35 cellular contexts compared by ENCODE assay signal in genomic region chr7:138307633-138308032, GRCh38.
"Had no signal": no experiment of that assay in that cellular context is flagged by ENCODE, and none has a peak within 500 bp of the region (broad histone marks: within the 10 kb centered on the region; RNA-seq: fewer than 3 reads in every experiment).

No MANE protein-coding gene starts in this region.

- H3K4me3 Mint-ChIP-seq: activated B cell treated with CpG ODN at 0.5 μM for 24 hours; activated CD4-positive, alpha-beta memory T cell treated with anti-CD3 and anti-CD28 coated beads for 36 hours; activated CD4-positive, alpha-beta T cell treated with anti-CD3 and anti-CD28 coated beads, Interleukin-2, amount 10 ng/mL, durations not matched to agents 24 days and 14 days; activated CD8-positive, alpha-beta memory T cell treated with anti-CD3 and anti-CD28 coated beads, Interleukin-2, amount 10 ng/mL, durations not matched to agents 7 days and 5 days; activated CD8-positive, alpha-beta T cell treated with anti-CD3 and anti-CD28 coated beads, Interleukin-2, amount 10 ng/mL, durations not matched to agents 7 days and 5 days; activated naive CD4-positive, alpha-beta T cell treated with anti-CD3 and anti-CD28 coated beads, Interleukin-2, amount 10 ng/mL, durations not matched to agents 7 days and 5 days; activated naive CD4-positive, alpha-beta T cell treated with anti-CD3 and anti-CD28 coated beads, Interleukin-2, amount 50 U/mL, for 24 hours; activated naive CD8-positive, alpha-beta T cell; activated naive CD8-positive, alpha-beta T cell treated with anti-CD3 and anti-CD28 coated beads, Interleukin-2, amount 10 ng/mL, durations not matched to agents 7 days and 5 days; activated naive CD8-positive, alpha-beta T cell treated with anti-CD3 and anti-CD28 coated beads, Interleukin-2, amount 50 U/mL, for 24 hours; activated T-cell treated with anti-CD3 and anti-CD28 coated beads, Interleukin-2, amount 50 U/mL, for 24 hours; brain; central memory CD8-positive, alpha-beta T cell; T-helper 1 cell treated with Interleukin-12 subunit alpha and Interleukin-12 subunit beta and Interleukin-4 antibody, amounts not matched to agents 30 μg/mL and 1 μg/mL, for 36 hours; T-helper 2 cell treated with Interferon-gamma antibody and Interleukin-4, amounts not matched to agents 5 μg/mL and 100 μg/mL, for 36 hours had no signal

- H3K36me3 Mint-ChIP-seq: activated CD4-positive, alpha-beta memory T cell treated with anti-CD3 and anti-CD28 coated beads for 36 hours; activated CD8-positive, alpha-beta memory T cell treated with anti-CD3 and anti-CD28 coated beads, Interleukin-2, amount 10 ng/mL, durations not matched to agents 7 days and 5 days; activated naive CD4-positive, alpha-beta T cell treated with anti-CD3 and anti-CD28 coated beads, Interleukin-2, amount 10 ng/mL, durations not matched to agents 7 days and 5 days; activated naive CD4-positive, alpha-beta T cell treated with anti-CD3 and anti-CD28 coated beads, Interleukin-2, amount 50 U/mL, for 24 hours; activated naive CD8-positive, alpha-beta T cell; activated naive CD8-positive, alpha-beta T cell treated with anti-CD3 and anti-CD28 coated beads, Interleukin-2, amount 10 ng/mL, durations not matched to agents 7 days and 5 days; brain had no signal

- DNase-seq: activated B cell treated with CpG ODN at 0.5 μM for 24 hours; activated CD4-positive, alpha-beta memory T cell treated with anti-CD3 and anti-CD28 coated beads for 36 hours; activated CD4-positive, alpha-beta T cell treated with anti-CD3 and anti-CD28 coated beads for 4 hours; activated CD4-positive, alpha-beta T cell treated with anti-CD3 and anti-CD28 coated beads, Interleukin-2, amount 10 ng/mL, durations not matched to agents 24 days and 14 days; activated CD4-positive, alpha-beta T cell treated with anti-CD3 and anti-CD28 coated beads, Interleukin-2, amount 50 U/mL, for 1 hour; activated CD4-positive, alpha-beta T cell treated with anti-CD3 and anti-CD28 coated beads, Interleukin-2, amount 50 U/mL, for 4 hours; activated CD4-positive, CD25-positive, alpha-beta regulatory T cell treated with anti-CD3 and anti-CD28 coated beads, Interleukin-2, amount 50 U/mL, for 72 hours; activated CD8-positive, alpha-beta memory T cell treated with anti-CD3 and anti-CD28 coated beads for 24 hours; activated CD8-positive, alpha-beta memory T cell treated with anti-CD3 and anti-CD28 coated beads, Interleukin-2, amount 10 ng/mL, durations not matched to agents 7 days and 5 days; activated CD8-positive, alpha-beta memory T cell treated with anti-CD3 and anti-CD28 coated beads, Interleukin-2, amount 50 U/mL, for 48 hours; activated CD8-positive, alpha-beta T cell treated with anti-CD3 and anti-CD28 coated beads, Interleukin-2, amount 10 ng/mL, durations not matched to agents 7 days and 5 days; activated effector memory CD4-positive, alpha-beta T cell treated with Interleukin-2 at 50 U/mL for 16 hours; activated gamma-delta T cell; activated naive CD4-positive, alpha-beta T cell treated with anti-CD3 and anti-CD28 coated beads, Interleukin-2, amount 10 ng/mL, durations not matched to agents 7 days and 5 days; activated naive CD4-positive, alpha-beta T cell treated with Interleukin-2 at 50 U/mL for 16 hours; activated naive CD8-positive, alpha-beta T cell treated with anti-CD3 and anti-CD28 coated beads, Interleukin-2, amount 10 ng/mL, durations not matched to agents 7 days and 5 days; activated naive CD8-positive, alpha-beta T cell treated with anti-CD3 and anti-CD28 coated beads, Interleukin-2, amount 50 U/mL, for 24 hours; activated T-cell treated with anti-CD3 and anti-CD28 coated beads, Interleukin-2, amount 50 U/mL, for 24 hours; amygdala; anterior cingulate cortex; caudate nucleus; cerebellar nuclear complex; T-helper 1 cell; T-helper 2 cell; T-helper 9 cell had no signal

- H3K27me3 ChIP-seq: ascending aorta, cardiac muscle cell had no signal

- H3K27ac ChIP-seq: ascending aorta, cardiac muscle cell, VCaP had no signal

- H3K27ac Mint-ChIP-seq: activated B cell treated with CpG ODN at 0.5 μM for 24 hours; activated CD4-positive, alpha-beta memory T cell treated with anti-CD3 and anti-CD28 coated beads for 36 hours; activated CD4-positive, alpha-beta T cell treated with anti-CD3 and anti-CD28 coated beads, Interleukin-2, amount 10 ng/mL, durations not matched to agents 24 days and 14 days; activated CD8-positive, alpha-beta memory T cell treated with anti-CD3 and anti-CD28 coated beads, Interleukin-2, amount 10 ng/mL, durations not matched to agents 7 days and 5 days; activated CD8-positive, alpha-beta T cell treated with anti-CD3 and anti-CD28 coated beads, Interleukin-2, amount 10 ng/mL, durations not matched to agents 7 days and 5 days; activated naive CD4-positive, alpha-beta T cell treated with anti-CD3 and anti-CD28 coated beads, Interleukin-2, amount 10 ng/mL, durations not matched to agents 7 days and 5 days; activated naive CD4-positive, alpha-beta T cell treated with anti-CD3 and anti-CD28 coated beads, Interleukin-2, amount 50 U/mL, for 24 hours; activated naive CD8-positive, alpha-beta T cell; activated naive CD8-positive, alpha-beta T cell treated with anti-CD3 and anti-CD28 coated beads, Interleukin-2, amount 10 ng/mL, durations not matched to agents 7 days and 5 days; activated naive CD8-positive, alpha-beta T cell treated with anti-CD3 and anti-CD28 coated beads, Interleukin-2, amount 50 U/mL, for 24 hours; activated T-cell treated with anti-CD3 and anti-CD28 coated beads, Interleukin-2, amount 50 U/mL, for 24 hours; activated T-helper 2 cell treated with anti-CD3 and anti-CD28 coated beads, Interferon-gamma antibody, Interleukin-2, Interleukin-4, amounts not matched to agents 10 μg/mL and 5 μg/mL and 100 μg/mL, durations not matched to agents 14 hours and 24 hours and 36 hours; brain; T-helper 1 cell treated with Interleukin-12 subunit alpha and Interleukin-12 subunit beta and Interleukin-4 antibody, amounts not matched to agents 30 μg/mL and 1 μg/mL, for 36 hours; T-helper 2 cell treated with Interferon-gamma antibody and Interleukin-4, amounts not matched to agents 5 μg/mL and 100 μg/mL, for 36 hours had no signal

- H3K4me1 Mint-ChIP-seq: activated B cell treated with CpG ODN at 0.5 μM for 24 hours; activated CD4-positive, alpha-beta T cell treated with anti-CD3 and anti-CD28 coated beads, Interleukin-2, amount 10 ng/mL, durations not matched to agents 24 days and 14 days; activated CD8-positive, alpha-beta memory T cell treated with anti-CD3 and anti-CD28 coated beads, Interleukin-2, amount 10 ng/mL, durations not matched to agents 7 days and 5 days; activated naive CD4-positive, alpha-beta T cell treated with anti-CD3 and anti-CD28 coated beads, Interleukin-2, amount 10 ng/mL, durations not matched to agents 7 days and 5 days; activated naive CD4-positive, alpha-beta T cell treated with anti-CD3 and anti-CD28 coated beads, Interleukin-2, amount 50 U/mL, for 24 hours; activated naive CD8-positive, alpha-beta T cell treated with anti-CD3 and anti-CD28 coated beads, Interleukin-2, amount 10 ng/mL, durations not matched to agents 7 days and 5 days; activated naive CD8-positive, alpha-beta T cell treated with anti-CD3 and anti-CD28 coated beads, Interleukin-2, amount 50 U/mL, for 24 hours; brain; central memory CD8-positive, alpha-beta T cell had no signal

- H3K9me3 Mint-ChIP-seq: activated B cell treated with CpG ODN at 0.5 μM for 24 hours; activated CD4-positive, alpha-beta memory T cell treated with anti-CD3 and anti-CD28 coated beads for 36 hours; activated CD4-positive, alpha-beta T cell treated with anti-CD3 and anti-CD28 coated beads, Interleukin-2, amount 10 ng/mL, durations not matched to agents 24 days and 14 days; activated naive CD4-positive, alpha-beta T cell treated with anti-CD3 and anti-CD28 coated beads, Interleukin-2, amount 10 ng/mL, durations not matched to agents 7 days and 5 days; activated naive CD8-positive, alpha-beta T cell treated with anti-CD3 and anti-CD28 coated beads, Interleukin-2, amount 10 ng/mL, durations not matched to agents 7 days and 5 days; activated naive CD8-positive, alpha-beta T cell treated with anti-CD3 and anti-CD28 coated beads, Interleukin-2, amount 50 U/mL, for 24 hours; activated T-cell treated with anti-CD3 and anti-CD28 coated beads, Interleukin-2, amount 50 U/mL, for 24 hours; activated T-helper 2 cell treated with anti-CD3 and anti-CD28 coated beads, Interferon-gamma antibody, Interleukin-2, Interleukin-4, amounts not matched to agents 10 μg/mL and 5 μg/mL and 100 μg/mL, durations not matched to agents 14 hours and 24 hours and 36 hours; central memory CD8-positive, alpha-beta T cell; T-helper 1 cell treated with Interleukin-12 subunit alpha and Interleukin-12 subunit beta and Interleukin-4 antibody, amounts not matched to agents 30 μg/mL and 1 μg/mL, for 36 hours; T-helper 2 cell treated with Interferon-gamma antibody and Interleukin-4, amounts not matched to agents 5 μg/mL and 100 μg/mL, for 36 hours had no signal

- H3K9me3 ChIP-seq: ascending aorta had no signal

- H3K36me3 ChIP-seq: ascending aorta, cardiac muscle cell had no signal

- H3K27me3 Mint-ChIP-seq: activated B cell treated with CpG ODN at 0.5 μM for 24 hours; activated CD4-positive, alpha-beta memory T cell treated with anti-CD3 and anti-CD28 coated beads for 36 hours; activated CD4-positive, alpha-beta T cell treated with anti-CD3 and anti-CD28 coated beads, Interleukin-2, amount 10 ng/mL, durations not matched to agents 24 days and 14 days; activated CD8-positive, alpha-beta memory T cell treated with anti-CD3 and anti-CD28 coated beads, Interleukin-2, amount 10 ng/mL, durations not matched to agents 7 days and 5 days; activated naive CD4-positive, alpha-beta T cell treated with anti-CD3 and anti-CD28 coated beads, Interleukin-2, amount 10 ng/mL, durations not matched to agents 7 days and 5 days; activated naive CD8-positive, alpha-beta T cell; activated naive CD8-positive, alpha-beta T cell treated with anti-CD3 and anti-CD28 coated beads, Interleukin-2, amount 10 ng/mL, durations not matched to agents 7 days and 5 days; activated naive CD8-positive, alpha-beta T cell treated with anti-CD3 and anti-CD28 coated beads, Interleukin-2, amount 50 U/mL, for 24 hours; activated T-cell treated with anti-CD3 and anti-CD28 coated beads, Interleukin-2, amount 50 U/mL, for 24 hours had no signal

- ATAC-seq: activated CD8-positive, alpha-beta memory T cell treated with anti-CD3 and anti-CD28 coated beads, Interleukin-2, amount 10 ng/mL, durations not matched to agents 7 days and 5 days; activated CD8-positive, alpha-beta T cell treated with anti-CD3 and anti-CD28 coated beads, Interleukin-2, amount 10 ng/mL, durations not matched to agents 7 days and 5 days; activated naive CD8-positive, alpha-beta T cell treated with anti-CD3 and anti-CD28 coated beads, Interleukin-2, amount 50 U/mL, for 24 hours had no signal

- H3K4me1 ChIP-seq: ascending aorta had no signal

- H3K4me3 ChIP-seq: ascending aorta, cardiac muscle cell had no signal
